15 cellular contexts compared by ENCODE assay signal in the genomic region with DNA sequence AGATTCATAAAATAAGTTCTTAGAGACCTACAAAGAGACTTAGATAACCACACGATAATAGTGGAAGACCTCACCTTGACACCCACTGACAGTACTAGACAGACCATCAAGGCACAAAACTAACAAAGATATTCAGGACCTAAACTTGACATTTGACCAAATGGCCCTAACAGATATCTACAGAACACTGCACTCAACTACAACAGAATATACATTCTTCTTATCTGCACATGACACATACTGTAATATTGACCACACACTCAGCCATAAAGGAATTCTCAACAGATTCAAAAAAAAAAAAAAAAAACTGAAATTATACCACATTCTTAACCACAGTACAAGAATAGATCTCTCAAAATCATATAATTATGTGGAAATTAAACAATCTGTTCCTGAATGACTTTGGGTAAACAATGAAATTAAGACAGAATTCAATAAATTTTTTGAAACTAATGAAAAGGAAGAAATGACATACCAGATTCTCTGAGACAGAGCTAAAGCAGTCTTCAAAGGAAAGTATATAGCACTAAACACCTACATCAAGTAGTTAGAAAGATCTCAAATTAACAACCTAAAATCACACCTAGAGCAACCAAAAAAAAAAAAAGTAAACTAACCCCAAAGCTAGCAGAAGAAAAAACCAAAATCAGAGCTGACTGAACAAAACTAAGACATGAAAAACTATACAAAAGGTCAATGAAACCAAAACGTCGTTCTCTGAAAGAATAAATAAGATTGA.
DNase-seq lines count a peak whose midpoint lies in the region; ATAC-seq and TF ChIP-seq lines count a peak whose summit lies in the region.
"Had no signal": no experiment of that assay in that cellular context is flagged by ENCODE, and none has a peak within 500 bp of the region (broad histone marks: within the 10 kb centered on the region; RNA-seq: fewer than 3 reads in every experiment).

No MANE protein-coding gene starts in this region.

- H2AK5ac ChIP-seq in IMR-90 (ENCODE audit: low read depth, low read length) = no peak overlapping the region

- H3K9me3 ChIP-seq in IMR-90 (ENCODE audit: control insufficient read depth, insufficient read depth, low read length) = no peaks in the 10 kb centered on the region
- peaks cover 0 to 15% (median 6%) of the 10 kb centered on the region in 4 donors for H3K9me3 ChIP-seq in esophagus muscularis mucosa

- no peak overlapping the region for H2BK20ac ChIP-seq in IMR-90 (ENCODE audit: low read depth, low read length)

- H3K4me3 Mint-ChIP-seq in activated CD8-positive, alpha-beta T cell treated with anti-CD3 and anti-CD28 coated beads for 36 hours = no peak overlapping the region
- H3K4me3 Mint-ChIP-seq in activated CD8-positive, alpha-beta T cell treated with anti-CD3 and anti-CD28 coated beads, Interleukin-2, amount 10 ng/mL, durations not matched to agents 7 days and 5 days = no peak overlapping the region
- peak overlapping the region; percentile 16 for H3K4me3 Mint-ChIP-seq in activated naive CD8-positive, alpha-beta T cell treated with anti-CD3 and anti-CD28 coated beads for 36 hours
- peak overlapping the region in 6 of 10 donors; percentile 3 to 28 (median 22) for H3K4me3 Mint-ChIP-seq in naive thymus-derived CD8-positive, alpha-beta T cell
- H3K4me3 Mint-ChIP-seq: H9 had no signal

- H3K4me2 ChIP-seq in IMR-90 (ENCODE audit: low read depth, low read length) = no peak overlapping the region

- no peak for TF ChIP-seq RAD21 in IMR-90 (IDR thresholded peaks at IDR 0.05; ENCODE audit: low read length)

- H3K4me1 ChIP-seq in IMR-90 (ENCODE audit: control insufficient read depth, insufficient read depth, low read length) = no peaks in the 10 kb centered on the region; the same call in 1 of the 2 replicates
- no peaks in the 10 kb centered on the region for H3K4me1 ChIP-seq in esophagus muscularis mucosa

- H3K27ac ChIP-seq in IMR-90 (ENCODE audit: insufficient read depth, low read length) (no peak overlapping the region), esophagus muscularis mucosa (replicated peaks in 1 of 4) (no peak overlapping the region)

- H3K4me3 ChIP-seq in IMR-90 (ENCODE audit: insufficient read depth, low read depth, low read length) (no peak overlapping the region), esophagus muscularis mucosa (no peak overlapping the region)

- CTCF ChIA-PET in activated CD8-positive, alpha-beta T cell treated with anti-CD3 and anti-CD28 coated beads for 36 hours (lab: Charles Lee) = no interaction called here
- CTCF ChIA-PET in activated CD8-positive, alpha-beta T cell treated with anti-CD3 and anti-CD28 coated beads, Interleukin-2, amount 10 ng/mL, durations not matched to agents 7 days and 5 days (lab: Charles Lee) = interaction anchor here (0.6 kb wide), 1 partner anchor 20 kb away, joined by 3 read pairs; no protein-coding TSS in a partner anchor
- CTCF ChIA-PET in IMR-90 (lab: Yijun Ruan, JAX) = no interaction called here

- no peaks in the 10 kb centered on the region for H3K36me3 ChIP-seq in IMR-90 (ENCODE audit: control insufficient read depth, insufficient read depth, low read length)
- H3K36me3 ChIP-seq in esophagus muscularis mucosa = no peaks in the 10 kb centered on the region

- POLR2A ChIA-PET in activated CD8-positive, alpha-beta T cell treated with anti-CD3 and anti-CD28 coated beads for 36 hours (lab: Charles Lee) = no interaction called here
- POLR2A ChIA-PET in activated CD8-positive, alpha-beta T cell treated with anti-CD3 and anti-CD28 coated beads, Interleukin-2, amount 10 ng/mL, durations not matched to agents 7 days and 5 days (lab: Charles Lee) = no interaction called here
- POLR2A ChIA-PET in IMR-90 (lab: Charles Lee; ENCODE audit: unreplicated experiment) = no interaction called here
- POLR2A ChIA-PET in naive thymus-derived CD8-positive, alpha-beta T cell (lab: Charles Lee) = no interaction called here

- H3K27me3 ChIP-seq in IMR-90 (ENCODE audit: control insufficient read depth, insufficient read depth, low read length) = no peaks in the 10 kb centered on the region
- H3K27me3 ChIP-seq in esophagus muscularis mucosa = no peaks in the 10 kb centered on the region

- peak overlapping the region; percentile 60 for H3K27ac Mint-ChIP-seq in activated CD8-positive, alpha-beta T cell treated with anti-CD3 and anti-CD28 coated beads for 36 hours
- no peak overlapping the region for H3K27ac Mint-ChIP-seq in activated CD8-positive, alpha-beta T cell treated with anti-CD3 and anti-CD28 coated beads, Interleukin-2, amount 10 ng/mL, durations not matched to agents 7 days and 5 days
- H3K27ac Mint-ChIP-seq in activated naive CD8-positive, alpha-beta T cell treated with anti-CD3 and anti-CD28 coated beads for 36 hours = peak overlapping the region; percentile 54
- H3K27ac Mint-ChIP-seq in naive thymus-derived CD8-positive, alpha-beta T cell = peak overlapping the region in 1 of 10 donors; percentile 3
- H3K27ac Mint-ChIP-seq: H9 had no signal

- dilution Hi-C loops in IMR-90 (cut with HindIII; ENCODE audit: low sequenced_read_pairs, unreplicated experiment) = no loop called here

- H3K4ac ChIP-seq in IMR-90 (ENCODE audit: low read depth, low read length) = no peak overlapping the region

- H3K9ac ChIP-seq in IMR-90 (ENCODE audit: low read depth, low read length) = no peak overlapping the region

- no peak overlapping the region for H2BK5ac ChIP-seq in IMR-90 (ENCODE audit: low read depth, low read length, poor library complexity, severe bottlenecking)

- TF ChIP-seq POLR2A in IMR-90 (IDR thresholded peaks at IDR 0.05; ENCODE audit: low read depth, low read length) = no peak
- TF ChIP-seq POLR2A in esophagus muscularis mucosa (IDR thresholded peaks at IDR 0.05; ENCODE audit: low read depth) = no peak

- TF ChIP-seq CTCF in activated CD8-positive, alpha-beta T cell treated with anti-CD3 and anti-CD28 coated beads for 36 hours (IDR thresholded peaks at IDR 0.05) = no peak
- TF ChIP-seq CTCF in IMR-90 (conservative IDR thresholded peaks at IDR 0.05; ENCODE audit: low read depth, low read length) (no peak), esophagus muscularis mucosa (IDR thresholded peaks at IDR 0.05) (no peak)

- BruUV-seq in IMR-90 (replicated peaks; lab: Mats Ljungman, UMichigan) = no TSS peak

- H4K5ac ChIP-seq in IMR-90 (ENCODE audit: low read depth, low read length) = no peak overlapping the region

- no peak overlapping the region for H4K91ac ChIP-seq in IMR-90 (ENCODE audit: insufficient read depth, low read depth, low read length)

- no peaks in the 10 kb centered on the region for H3K27me3 Mint-ChIP-seq in activated CD8-positive, alpha-beta T cell treated with anti-CD3 and anti-CD28 coated beads for 36 hours
- no peaks in the 10 kb centered on the region for H3K27me3 Mint-ChIP-seq in activated CD8-positive, alpha-beta T cell treated with anti-CD3 and anti-CD28 coated beads, Interleukin-2, amount 10 ng/mL, durations not matched to agents 7 days and 5 days (ENCODE audit: low read depth)
- no peaks in the 10 kb centered on the region for H3K27me3 Mint-ChIP-seq in activated naive CD8-positive, alpha-beta T cell treated with anti-CD3 and anti-CD28 coated beads for 36 hours
- H3K27me3 Mint-ChIP-seq in naive thymus-derived CD8-positive, alpha-beta T cell = no peaks in the 10 kb centered on the region

- no peak for TF ChIP-seq EP300 in esophagus muscularis mucosa (IDR thresholded peaks at IDR 0.05)

- no peak overlapping the region for H2BK15ac ChIP-seq in IMR-90 (ENCODE audit: low read depth, low read length)

- H3K14ac ChIP-seq in IMR-90 (replicated peaks; ENCODE audit: low read depth, low read length) = no peak overlapping the region

- no CpG with 5 or more reads among the region's 3 CpGs for WGBS in IMR-90 (ENCODE audit: extremely low coverage in 2 of 2, insufficient read length in 1 of 2), 2 experiments
- WGBS in esophagus muscularis mucosa = 73% methylated on average over 3 of the region's 3 CpGs

- H3K18ac ChIP-seq in IMR-90 (ENCODE audit: low read depth, low read length) = no peak overlapping the region

- no peak overlapping the region for H3K23ac ChIP-seq in IMR-90 (ENCODE audit: low read depth, low read length)

- peaks cover 57% of the 10 kb centered on the region for H3K4me1 Mint-ChIP-seq in activated CD8-positive, alpha-beta T cell treated with anti-CD3 and anti-CD28 coated beads for 36 hours (ENCODE audit: low read depth)
- H3K4me1 Mint-ChIP-seq in activated CD8-positive, alpha-beta T cell treated with anti-CD3 and anti-CD28 coated beads, Interleukin-2, amount 10 ng/mL, durations not matched to agents 7 days and 5 days (ENCODE audit: low read depth) = peaks cover 20% of the 10 kb centered on the region
- peaks cover 36% of the 10 kb centered on the region for H3K4me1 Mint-ChIP-seq in activated naive CD8-positive, alpha-beta T cell treated with anti-CD3 and anti-CD28 coated beads for 36 hours
- peaks cover 32 to 67% (median 65%) of the 10 kb centered on the region in 4 donors for H3K4me1 Mint-ChIP-seq in naive thymus-derived CD8-positive, alpha-beta T cell

- no peak overlapping the region for H2AK9ac ChIP-seq in IMR-90 (replicated peaks; ENCODE audit: low read depth, low read length, poor library complexity)

- peak; percentile 37 for ATAC-seq in activated CD8-positive, alpha-beta T cell treated with anti-CD3 and anti-CD28 coated beads for 36 hours
- ATAC-seq in activated CD8-positive, alpha-beta T cell treated with anti-CD3 and anti-CD28 coated beads, Interleukin-2, amount 10 ng/mL, durations not matched to agents 7 days and 5 days = no peak
- ATAC-seq in IMR-90 (ENCODE audit: low read depth) = no peak; the same call in 1 of the 2 replicates
- no peak for ATAC-seq in naive thymus-derived CD8-positive, alpha-beta T cell

- H3K9me1 ChIP-seq in IMR-90 (ENCODE audit: insufficient read depth, low read length) = no peaks in the 10 kb centered on the region

- intact Hi-C loops in activated CD8-positive, alpha-beta T cell treated with anti-CD3 and anti-CD28 coated beads for 36 hours (cut with micrococcal nuclease) = no loop called here
- intact Hi-C loops in IMR-90 (cut with micrococcal nuclease) (loop anchor here (10.0 kb wide), 1 partner anchor 519 kb away; a partner anchor contains a TSS), esophagus muscularis mucosa (cut with DNase I) (no loop called here)

- H3K36me3 Mint-ChIP-seq in activated CD8-positive, alpha-beta T cell treated with anti-CD3 and anti-CD28 coated beads for 36 hours (ENCODE audit: low read depth) = peaks cover 53% of the 10 kb centered on the region
- H3K36me3 Mint-ChIP-seq in activated CD8-positive, alpha-beta T cell treated with anti-CD3 and anti-CD28 coated beads, Interleukin-2, amount 10 ng/mL, durations not matched to agents 7 days and 5 days (ENCODE audit: low read depth) = peaks cover 66% of the 10 kb centered on the region
- peaks cover 64% of the 10 kb centered on the region for H3K36me3 Mint-ChIP-seq in activated naive CD8-positive, alpha-beta T cell treated with anti-CD3 and anti-CD28 coated beads for 36 hours
- peaks cover 34 to 50% (median 35%) of the 10 kb centered on the region in 3 donors for H3K36me3 Mint-ChIP-seq in naive thymus-derived CD8-positive, alpha-beta T cell

- in situ Hi-C loops in IMR-90 (cut with MboI; ENCODE audit: low sequenced_read_pairs) = no loop called here

- H4K20me1 ChIP-seq in IMR-90 (ENCODE audit: insufficient read depth, low read length) = no peaks in the 10 kb centered on the region

- H2AFZ ChIP-seq in IMR-90 (replicated peaks; ENCODE audit: low read length, poor library complexity) = no peak overlapping the region

- H4K8ac ChIP-seq in IMR-90 (ENCODE audit: low read depth in 2 of 2, low read length in 2 of 2) = no peak overlapping the region

- H3K79me1 ChIP-seq in IMR-90 (ENCODE audit: low read depth in 1 of 2, low read length in 2 of 2) = peaks cover 14 to 21% of the 10 kb centered on the region in 2 experiments

- H2BK120ac ChIP-seq in IMR-90 (ENCODE audit: low read depth, low read length) = no peak overlapping the region

- DNase-seq in activated CD8-positive, alpha-beta T cell treated with anti-CD3 and anti-CD28 coated beads for 36 hours = no peak
- no peak for DNase-seq in activated CD8-positive, alpha-beta T cell treated with anti-CD3 and anti-CD28 coated beads, Interleukin-2, amount 10 ng/mL, durations not matched to agents 7 days and 5 days
- DNase-seq in IMR-90 (peak; percentile 10), esophagus muscularis mucosa (ENCODE audit: extremely low spot score) (no peak), cerebellar cortex (ENCODE audit: low spot score) (no peak), COLO668 (lab: John Stamatoyannopoulos, UW; ENCODE audit: unreplicated experiment) (no peak)
- no peak for DNase-seq in activated naive CD8-positive, alpha-beta T cell treated with anti-CD3 and anti-CD28 coated beads for 36 hours
- DNase-seq in naive thymus-derived CD8-positive, alpha-beta T cell = no peak
- DNase-seq: C1 segment of cervical spinal cord, H9, MV-4-11, NCI-H1417 treated with DMSO at 0.1 percent for 48 hours, NCI-H2171, NCI-H446, SHP77 had no signal

- no peak overlapping the region for H3K56ac ChIP-seq in IMR-90 (ENCODE audit: extremely low read depth, insufficient read depth, low read length)

- H3K9me3 Mint-ChIP-seq in activated CD8-positive, alpha-beta T cell treated with anti-CD3 and anti-CD28 coated beads for 36 hours = peaks cover 29% of the 10 kb centered on the region
- H3K9me3 Mint-ChIP-seq in activated CD8-positive, alpha-beta T cell treated with anti-CD3 and anti-CD28 coated beads, Interleukin-2, amount 10 ng/mL, durations not matched to agents 7 days and 5 days (ENCODE audit: insufficient read depth) = peaks cover 45% of the 10 kb centered on the region
- H3K9me3 Mint-ChIP-seq in activated naive CD8-positive, alpha-beta T cell treated with anti-CD3 and anti-CD28 coated beads for 36 hours = peaks cover 45% of the 10 kb centered on the region
- H3K9me3 Mint-ChIP-seq in naive thymus-derived CD8-positive, alpha-beta T cell = peaks cover 1 to 53% (median 22%) of the 10 kb centered on the region in 9 donors

Comparison
In these comparisons a context has a peak if more than half of its experiments do, and no peak if none do; other contexts are left out.
1. H3K4me3 Mint-ChIP-seq: peak in activated naive CD8-positive, alpha-beta T cell treated with anti-CD3 and anti-CD28 coated beads for 36 hours (single experiment) and naive thymus-derived CD8-positive, alpha-beta T cell (6 of 10); none in activated CD8-positive, alpha-beta T cell treated with anti-CD3 and anti-CD28 coated beads for 36 hours (single experiment) and activated CD8-positive, alpha-beta T cell treated with anti-CD3 and anti-CD28 coated beads, Interleukin-2, amount 10 ng/mL, durations not matched to agents 7 days and 5 days (single experiment).